24 cellular contexts compared by ENCODE assay signal in genomic region chr3:12670789-12671450, GRCh38. TPM values are rescaled to one million over a fixed set of nuclear protein-coding genes. Genes with fewer than 3 reads are reported as not detected.
DNase-seq lines count a peak whose midpoint lies in the region; ATAC-seq and TF ChIP-seq lines count a peak whose summit lies in the region.
"Had no signal": no experiment of that assay in that cellular context is flagged by ENCODE, and none has a peak within 500 bp of the region (broad histone marks: within the 10 kb centered on the region; RNA-seq: fewer than 3 reads in every experiment).

No MANE protein-coding gene starts in this region.

- TF ChIP-seq CTCF in GM23338 (conservative IDR thresholded peaks at IDR 0.05; ENCODE audit: low read depth in 2 of 2), result 0 out of 4 replicates have a peak, but pooled peaks of 1 of the 2 experiments have one; percentile 7
- no peak for TF ChIP-seq CTCF in left ventricle myocardium inferior (IDR thresholded peaks at IDR 0.05; ENCODE audit: borderline replicate concordance)
- TF ChIP-seq CTCF in neural crest cell (conservative IDR thresholded peaks at IDR 0.05), result no peak

- no peaks in the 10 kb centered on the region for H4K20me1 ChIP-seq in GM23338 (replicated peaks; ENCODE audit: insufficient read depth)
- H4K20me1 ChIP-seq: BLaER1 had no signal

- peak overlapping the region; percentile 83 for H2AFZ ChIP-seq in GM23338

- no peak overlapping the region; the same call in 1 of the 2 replicates for H3K27ac Mint-ChIP-seq in GM23338
- peak overlapping the region; percentile 9 for H3K27ac Mint-ChIP-seq in neural crest cell (ENCODE audit: unreplicated experiment)
- H3K27ac Mint-ChIP-seq in activated CD8-positive, alpha-beta memory T cell treated with anti-CD3 and anti-CD28 coated beads, Interleukin-2, amount 10 ng/mL, durations not matched to agents 7 days and 5 days, result no peak overlapping the region
- H3K27ac Mint-ChIP-seq: activated CD4-positive, alpha-beta memory T cell treated with anti-CD3 and anti-CD28 coated beads for 36 hours; stimulated activated naive B cell treated with anti-CD40 and anti-IgM and Interleukin-4, amounts not matched to agents 10 μg/mL and 1 μg/mL and 100 μg/mL, for 72 hours; T-helper 17 cell had no signal

- H3K36me3 Mint-ChIP-seq in GM23338 (ENCODE audit: low read depth) (no peaks in the 10 kb centered on the region), neural crest cell (ENCODE audit: low read depth) (no peaks in the 10 kb centered on the region)
- no peaks in the 10 kb centered on the region for H3K36me3 Mint-ChIP-seq in activated CD8-positive, alpha-beta memory T cell treated with anti-CD3 and anti-CD28 coated beads, Interleukin-2, amount 10 ng/mL, durations not matched to agents 7 days and 5 days
- H3K36me3 Mint-ChIP-seq: activated CD4-positive, alpha-beta memory T cell treated with anti-CD3 and anti-CD28 coated beads for 36 hours; stimulated activated naive B cell treated with anti-CD40 and anti-IgM and Interleukin-4, amounts not matched to agents 10 μg/mL and 1 μg/mL and 100 μg/mL, for 72 hours had no signal

- 86 to 93% methylated on average over 5 of the region's 5 CpGs for WGBS in aorta, 2 donors

- H3K9me3 Mint-ChIP-seq in GM23338 (no peaks in the 10 kb centered on the region), neural crest cell (peaks cover 2% of the 10 kb centered on the region)
- no peaks in the 10 kb centered on the region for H3K9me3 Mint-ChIP-seq in activated CD8-positive, alpha-beta memory T cell treated with anti-CD3 and anti-CD28 coated beads, Interleukin-2, amount 10 ng/mL, durations not matched to agents 7 days and 5 days (ENCODE audit: low read depth)
- H3K9me3 Mint-ChIP-seq: activated CD4-positive, alpha-beta memory T cell treated with anti-CD3 and anti-CD28 coated beads for 36 hours had no signal

- peaks cover 17% of the 10 kb centered on the region for H3K27me3 Mint-ChIP-seq in GM23338 (ENCODE audit: insufficient read depth, low read depth, poor library complexity)
- H3K27me3 Mint-ChIP-seq in neural crest cell (ENCODE audit: low read depth), result no peaks in the 10 kb centered on the region
- H3K27me3 Mint-ChIP-seq in activated CD8-positive, alpha-beta memory T cell treated with anti-CD3 and anti-CD28 coated beads, Interleukin-2, amount 10 ng/mL, durations not matched to agents 7 days and 5 days, result no peaks in the 10 kb centered on the region
- H3K27me3 Mint-ChIP-seq: activated CD4-positive, alpha-beta memory T cell treated with anti-CD3 and anti-CD28 coated beads for 36 hours; T-helper 17 cell had no signal

- H3K4me3 Mint-ChIP-seq in GM23338 (peak overlapping the region; percentile 28; the same call in 1 of the 3 replicates), neural crest cell (no peak overlapping the region)
- no peak overlapping the region for H3K4me3 Mint-ChIP-seq in activated CD8-positive, alpha-beta memory T cell treated with anti-CD3 and anti-CD28 coated beads, Interleukin-2, amount 10 ng/mL, durations not matched to agents 7 days and 5 days
- H3K4me3 Mint-ChIP-seq: activated CD4-positive, alpha-beta memory T cell treated with anti-CD3 and anti-CD28 coated beads for 36 hours; stimulated activated naive B cell treated with anti-CD40 and anti-IgM and Interleukin-4, amounts not matched to agents 10 μg/mL and 1 μg/mL and 100 μg/mL, for 72 hours; T-helper 17 cell had no signal

- H3K27me3 ChIP-seq in GM23338 (ENCODE audit: insufficient read depth), result no peaks in the 10 kb centered on the region
- no peaks in the 10 kb centered on the region for H3K27me3 ChIP-seq in left ventricle myocardium inferior (ENCODE audit: low read depth)
- no peaks in the 10 kb centered on the region for H3K27me3 ChIP-seq in aorta (ENCODE audit: control insufficient read depth in 1 of 2, insufficient read depth in 2 of 2, low read length in 1 of 2)
- H3K27me3 ChIP-seq: BLaER1, brain microvascular endothelial cell, dorsolateral prefrontal cortex, upper lobe of left lung had no signal

- H3K4me3 ChIP-seq in GM23338, result no peak overlapping the region
- no peak overlapping the region for H3K4me3 ChIP-seq in left ventricle myocardium inferior
- H3K4me3 ChIP-seq in aorta (ENCODE audit: low read length in 2 of 2), result no peak overlapping the region
- H3K4me3 ChIP-seq: BLaER1, dorsolateral prefrontal cortex, prostate gland, upper lobe of left lung had no signal

- no peaks in the 10 kb centered on the region for H3F3A ChIP-seq in GM23338 (replicated peaks; ENCODE audit: low read depth)

- intact Hi-C loops in left ventricle myocardium inferior (cut with micrococcal nuclease), result no loop called here
- intact Hi-C loops in aorta (cut with DNase I), result no loop called here

- H3K4me1 Mint-ChIP-seq in GM23338 (peaks cover 42% of the 10 kb centered on the region), neural crest cell (peaks cover 9% of the 10 kb centered on the region)
- H3K4me1 Mint-ChIP-seq in activated CD8-positive, alpha-beta memory T cell treated with anti-CD3 and anti-CD28 coated beads, Interleukin-2, amount 10 ng/mL, durations not matched to agents 7 days and 5 days, result no peaks in the 10 kb centered on the region
- H3K4me1 Mint-ChIP-seq: T-helper 17 cell had no signal

- CTCF ChIA-PET in activated CD8-positive, alpha-beta memory T cell treated with anti-CD3 and anti-CD28 coated beads, Interleukin-2, amount 10 ng/mL, durations not matched to agents 7 days and 5 days (lab: Charles Lee), result no interaction called here

- no peaks in the 10 kb centered on the region for H3K79me2 ChIP-seq in GM23338 (replicated peaks; ENCODE audit: insufficient read depth)

- peak; percentile 47 for ATAC-seq in GM23338
- ATAC-seq in GM18498 (IDR thresholded peaks at IDR 0.05; ENCODE audit: unreplicated experiment), result no peak
- ATAC-seq in activated CD8-positive, alpha-beta memory T cell treated with anti-CD3 and anti-CD28 coated beads, Interleukin-2, amount 10 ng/mL, durations not matched to agents 7 days and 5 days, result no peak
- no peak for ATAC-seq in aorta (ENCODE audit: low FRiP score)
- no peak for ATAC-seq in HG03469 (IDR thresholded peaks at IDR 0.05; ENCODE audit: unreplicated experiment)
- ATAC-seq: stimulated activated naive B cell treated with anti-CD40 and anti-IgM and Interleukin-4, amounts not matched to agents 10 μg/mL and 1 μg/mL and 100 μg/mL, for 72 hours; T-helper 17 cell had no signal

- no peak overlapping the region; the same call in 1 of the 2 replicates for H3K4me2 ChIP-seq in GM23338
- H3K4me2 ChIP-seq: BLaER1 had no signal

- H3K9me2 ChIP-seq in GM23338 (ENCODE audit: insufficient read depth), result no peaks in the 10 kb centered on the region; the same call in 1 of the 2 replicates

- peaks cover 14% of the 10 kb centered on the region for H3K4me1 ChIP-seq in GM23338 (ENCODE audit: insufficient read depth)
- no peaks in the 10 kb centered on the region for H3K4me1 ChIP-seq in left ventricle myocardium inferior
- no peaks in the 10 kb centered on the region for H3K4me1 ChIP-seq in aorta (ENCODE audit: control insufficient read depth in 1 of 2, insufficient read depth in 2 of 2, low read length in 2 of 2)
- H3K4me1 ChIP-seq: BLaER1, prostate gland, upper lobe of left lung had no signal

- H3K27ac ChIP-seq in GM23338 (ENCODE audit: low read depth) (no peak overlapping the region), left ventricle myocardium inferior (replicated peaks) (peak overlapping the region; percentile 49), aorta (ENCODE audit: low read depth in 1 of 2, low read length in 2 of 2) (no peak overlapping the region)
- H3K27ac ChIP-seq: BLaER1, brain microvascular endothelial cell, dorsolateral prefrontal cortex, prostate gland, upper lobe of left lung had no signal

- H3K9me3 ChIP-seq in left ventricle myocardium inferior (replicated peaks), result no peaks in the 10 kb centered on the region
- H3K9me3 ChIP-seq in aorta (ENCODE audit: control insufficient read depth, low read length), result no peaks in the 10 kb centered on the region
- H3K9me3 ChIP-seq: prostate gland, upper lobe of left lung had no signal

- DNase-seq in GM23338 (ENCODE audit: low spot score), result no peak
- DNase-seq in HuH-7.5 (ENCODE audit: low spot score), result peak; percentile 68
- DNase-seq in left ventricle myocardium inferior, result no peak
- DNase-seq in neural crest cell (ENCODE audit: low read depth, low spot score), result no peak
- DNase-seq in activated CD8-positive, alpha-beta memory T cell treated with anti-CD3 and anti-CD28 coated beads, Interleukin-2, amount 10 ng/mL, durations not matched to agents 7 days and 5 days, result no peak
- no peak for DNase-seq in aorta
- DNase-seq: activated CD4-positive, alpha-beta memory T cell treated with anti-CD3 and anti-CD28 coated beads for 36 hours; activated CD4-positive, alpha-beta T cell treated with anti-CD3 and anti-CD28 coated beads for 1 hour; activated CD8-positive, alpha-beta memory T cell treated with anti-CD3 and anti-CD28 coated beads, Interleukin-2, amount 50 U/mL, for 4 hours; activated naive CD4-positive, alpha-beta T cell; brain microvascular endothelial cell; NCI-H1092 treated with DMSO at 0.1 percent for 48 hours; NCI-H187; NCI-H2171; NCI-H524; stimulated activated naive B cell treated with anti-CD40 and anti-IgM and Interleukin-4, amounts not matched to agents 10 μg/mL and 1 μg/mL and 100 μg/mL, for 72 hours; substantia nigra; T-helper 17 cell; upper lobe of left lung had no signal

- H3K36me3 ChIP-seq in GM23338 (ENCODE audit: insufficient read depth) (no peaks in the 10 kb centered on the region), left ventricle myocardium inferior (no peaks in the 10 kb centered on the region), aorta (ENCODE audit: control insufficient read depth in 1 of 2, insufficient read depth in 2 of 2, low read length in 1 of 2) (no peaks in the 10 kb centered on the region)
- H3K36me3 ChIP-seq: BLaER1, brain microvascular endothelial cell, prostate gland, upper lobe of left lung had no signal

RNA-seq across cellular contexts. Expression of gene RAF1, which starts 7.0 kb away (rescaled TPM):
- total RNA-seq in GM23338 (2014; rRNA removed; shearing (Covaris generic)), result 123 and 135 TPM in 2 replicates
- polyA plus RNA-seq in GM23338 (2016; fragmentation: Nextera tagmentation; extraction: Ambion mirVana) (35.6 and 39.5 TPM in 2 replicates), aorta (10 to 100 TPM; 57.0 to 83.2 TPM)
- total RNA-seq in left ventricle myocardium inferior (137 TPM), neural crest cell (123 and 124 TPM in 2 replicates), aorta (100 to 1,000 TPM in 1 of 2 donors, 10 to 100 TPM in 1; 96.2 to 117 TPM)
- 10 to 100 TPM; 92.4 to 96.8 TPM for total RNA-seq in activated CD8-positive, alpha-beta memory T cell treated with anti-CD3 and anti-CD28 coated beads, Interleukin-2, amount 10 ng/mL, durations not matched to agents 7 days and 5 days
